ENCODE assay signal across 8 cellular contexts in the genomic region with DNA sequence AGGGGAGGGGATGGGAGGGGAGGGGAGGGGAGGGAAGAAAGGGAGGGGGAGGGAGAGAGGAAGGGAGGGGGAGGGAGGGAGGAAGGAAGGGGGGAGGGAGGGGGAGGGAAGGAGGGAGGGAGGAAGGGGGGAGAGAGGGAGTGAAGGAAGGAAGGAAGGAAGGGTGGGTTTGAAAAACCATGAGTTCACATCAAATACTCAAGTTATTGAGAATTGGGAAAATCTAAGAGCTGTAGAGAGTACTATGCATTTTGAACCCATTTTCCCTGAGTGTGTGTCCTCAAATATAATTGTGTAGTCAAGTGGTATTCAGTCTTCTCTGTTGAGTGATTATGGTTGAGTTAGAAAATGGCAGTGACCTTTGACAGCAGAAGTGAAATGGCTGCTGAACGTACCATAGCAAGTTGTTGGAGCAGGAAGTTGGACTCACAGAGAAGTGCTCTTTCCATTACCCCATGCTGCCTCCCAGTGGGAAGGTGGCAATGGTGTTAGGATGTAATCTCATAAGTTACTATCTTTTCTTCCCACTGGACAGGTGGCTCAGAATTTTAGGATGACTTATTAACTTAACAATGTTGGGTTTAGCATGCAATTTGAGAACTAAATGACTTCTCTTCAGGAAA.
DNase-seq lines count a peak whose midpoint lies in the region; ATAC-seq, FAIRE-seq and TF ChIP-seq lines count a peak whose summit lies in the region.

No MANE protein-coding gene starts in this region.

- H3K4me3 ChIP-seq in smooth muscle cell: no peak overlapping the region

- peaks cover 14% of the 10 kb centered on the region for H3K79me2 ChIP-seq in smooth muscle cell (ENCODE audit: low read depth)

- H4K20me1 ChIP-seq in smooth muscle cell (ENCODE audit: low read depth): peaks cover 4% of the 10 kb centered on the region

- H3K9me3 ChIP-seq in smooth muscle cell (replicated peaks; ENCODE audit: low read depth): peaks cover 8% of the 10 kb centered on the region

- H3K27me3 ChIP-seq in smooth muscle cell (ENCODE audit: low read depth): no peaks in the 10 kb centered on the region

- ATAC-seq in HG02642 (IDR thresholded peaks at IDR 0.05; ENCODE audit: poor library complexity, unreplicated experiment) (peak; percentile 75), left lobe of liver (peak; percentile 85)

- peaks cover 18% of the 10 kb centered on the region for H3F3A ChIP-seq in smooth muscle cell (ENCODE audit: low read depth)

- FAIRE-seq in frontal cortex (lab: Jason Lieb, UNC): no peak

- H3K36me3 ChIP-seq in smooth muscle cell (ENCODE audit: low read depth): no peaks in the 10 kb centered on the region

- H3K9ac ChIP-seq in smooth muscle cell (ENCODE audit: low read depth): no peak overlapping the region

- no peak overlapping the region for H2AFZ ChIP-seq in smooth muscle cell (ENCODE audit: low read depth)

- WGBS in smooth muscle cell (ENCODE audit: low lambda C conversion rate): 79% methylated on average over 1 of the region's 1 CpG

- H3K4me1 ChIP-seq in smooth muscle cell (ENCODE audit: low read depth): no peaks in the 10 kb centered on the region

- DNase-seq in activated CD8-positive, alpha-beta memory T cell treated with anti-CD3 and anti-CD28 coated beads, Interleukin-2, amount 50 U/mL, for 24 hours (ENCODE audit: extremely low read depth): peak; percentile 7
- no peak for DNase-seq in activated CD8-positive, alpha-beta memory T cell treated with anti-CD3 and anti-CD28 coated beads for 24 hours
- peak; percentile 39 for DNase-seq in NCI-H774 (lab: John Stamatoyannopoulos, UW)
- DNase-seq in astrocyte of the hippocampus (ENCODE audit: low read depth, low spot score): peak; percentile 23
- no peak for DNase-seq in left lobe of liver (ENCODE audit: low spot score)
- no peak for DNase-seq in frontal cortex (ENCODE audit: low spot score in 2 of 2)
- DNase-seq in smooth muscle cell (lab: John Stamatoyannopoulos, UW; ENCODE audit: unreplicated experiment): no peak

- H3K4me2 ChIP-seq in smooth muscle cell: no peak overlapping the region

- no peak overlapping the region for H3K27ac ChIP-seq in smooth muscle cell (ENCODE audit: low read depth)

- no peak for TF ChIP-seq CTCF in smooth muscle cell (IDR thresholded peaks at IDR 0.05; ENCODE audit: borderline replicate concordance, insufficient read depth, poor library complexity, severe bottlenecking)

Comparison
In these comparisons a context has a peak if more than half of its experiments do, and no peak if none do; other contexts are left out.
1. DNase-seq: peak in activated CD8-positive, alpha-beta memory T cell treated with anti-CD3 and anti-CD28 coated beads, Interleukin-2, amount 50 U/mL, for 24 hours (single experiment), NCI-H774 (single experiment) and astrocyte of the hippocampus (single experiment); none in activated CD8-positive, alpha-beta memory T cell treated with anti-CD3 and anti-CD28 coated beads for 24 hours (single experiment), left lobe of liver (single experiment), frontal cortex (0 of 2) and smooth muscle cell (single experiment).